ENCODE assay signal across 8 cellular contexts in the genomic region with DNA sequence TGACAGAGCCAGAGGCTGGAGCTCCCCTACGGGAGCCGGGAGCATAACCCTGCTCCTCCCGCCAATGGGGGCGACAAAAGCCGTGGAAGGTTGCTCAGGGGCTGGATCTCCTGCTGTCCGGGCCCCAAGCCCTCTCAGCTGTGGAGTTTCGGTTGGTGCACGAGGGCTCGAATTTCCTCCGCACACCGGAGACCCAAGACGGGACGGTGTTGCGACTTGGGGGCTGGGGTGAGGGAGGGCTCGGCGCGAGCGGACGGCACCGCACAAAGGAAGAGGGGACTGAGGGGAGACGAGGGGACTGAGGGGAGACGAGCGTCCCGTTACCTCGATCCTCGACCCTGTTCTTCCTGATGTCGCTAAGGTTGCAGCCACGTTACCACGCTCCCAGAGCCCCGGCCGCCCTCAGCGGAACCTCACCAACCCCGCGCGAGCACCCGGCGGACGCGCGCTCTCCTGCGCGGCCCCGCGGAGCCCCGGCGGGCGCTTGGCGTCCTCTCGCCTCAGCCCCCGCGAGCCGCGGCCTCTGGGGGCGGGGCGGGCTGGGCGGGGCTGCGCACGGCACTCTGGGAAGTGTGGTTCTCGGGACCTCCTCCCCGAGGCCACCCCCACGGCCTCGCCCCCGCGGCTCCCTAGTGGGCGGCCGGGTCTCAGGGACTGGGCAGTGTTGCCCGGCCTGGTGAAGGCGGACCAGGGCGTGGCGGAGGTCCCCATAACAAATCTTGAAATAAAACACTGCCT. TPM values are rescaled to one million over a fixed set of nuclear protein-coding genes. Genes with fewer than 3 reads are reported as not detected.
DNase-seq lines count a peak whose midpoint lies in the region; ATAC-seq and TF ChIP-seq lines count a peak whose summit lies in the region.

A gene (minus strand): TSS at position 525 of the 738 bp plus-strand sequence. CDS start 25,079 bp downstream, outside the sequence.

- no peaks in the 10 kb centered on the region for H3K27me3 ChIP-seq in lung (ENCODE audit: control insufficient read depth, insufficient read depth)

- H3K4me3 ChIP-seq in lung: peak within 1 kb of the TSS; percentile 96

- H3K9me3 ChIP-seq in lung (ENCODE audit: control insufficient read depth in 2 of 2, insufficient read depth in 1 of 2, low read length in 1 of 2): no peaks in the 10 kb centered on the region

- H3K36me3 ChIP-seq in lung (ENCODE audit: control insufficient read depth in 2 of 2, insufficient read depth in 2 of 2, low read length in 2 of 2): no peaks in the 10 kb centered on the region

- 0% methylated on average over 34 to 70 of the region's 70 CpGs for WGBS in lung, 2 donors

- H3K36me3 Mint-ChIP-seq in activated CD8-positive, alpha-beta T cell treated with anti-CD3 and anti-CD28 coated beads, Interleukin-2, amount 10 ng/mL, durations not matched to agents 7 days and 5 days (ENCODE audit: low read depth): peaks cover 4% of the 10 kb centered on the region

- POLR2A ChIA-PET in activated CD8-positive, alpha-beta T cell treated with anti-CD3 and anti-CD28 coated beads, Interleukin-2, amount 10 ng/mL, durations not matched to agents 7 days and 5 days (lab: Charles Lee): interaction anchor here (0.7 to 1.4 kb wide), 9 partner anchors 8 to 214 kb away, joined by 3 to 8 read pairs (median 3); no protein-coding TSS in a partner anchor

- peak; percentile 93 for ATAC-seq in GM19328 (IDR thresholded peaks at IDR 0.05; ENCODE audit: unreplicated experiment)
- peak; percentile 86 for ATAC-seq in HG03469 (IDR thresholded peaks at IDR 0.05; ENCODE audit: unreplicated experiment)
- peak; percentile 93 for ATAC-seq in activated CD8-positive, alpha-beta T cell treated with anti-CD3 and anti-CD28 coated beads, Interleukin-2, amount 10 ng/mL, durations not matched to agents 7 days and 5 days
- peak; percentile 99 for ATAC-seq in lung (ENCODE audit: insufficient read depth, low FRiP score)

- H3K4me1 Mint-ChIP-seq in activated CD8-positive, alpha-beta T cell treated with anti-CD3 and anti-CD28 coated beads, Interleukin-2, amount 10 ng/mL, durations not matched to agents 7 days and 5 days (ENCODE audit: low read depth): peaks cover 14% of the 10 kb centered on the region

- H3K9me3 Mint-ChIP-seq in activated CD8-positive, alpha-beta T cell treated with anti-CD3 and anti-CD28 coated beads, Interleukin-2, amount 10 ng/mL, durations not matched to agents 7 days and 5 days (ENCODE audit: insufficient read depth): no peaks in the 10 kb centered on the region

- H3K4me1 ChIP-seq in lung (ENCODE audit: control insufficient read depth in 2 of 2, insufficient read depth in 2 of 2, low read length in 2 of 2): peaks cover 0 to 2% of the 10 kb centered on the region in 2 donors

- DNase-seq in CD1c-positive myeloid dendritic cell (ENCODE audit: extremely low spot score): peak; percentile 97
- DNase-seq in NCI-H748 treated with DMSO at 0.1 percent for 48 hours (lab: John Stamatoyannopoulos, UW): peak; percentile 19
- peak; percentile 88 for DNase-seq in activated CD8-positive, alpha-beta T cell treated with anti-CD3 and anti-CD28 coated beads, Interleukin-2, amount 10 ng/mL, durations not matched to agents 7 days and 5 days
- peak; percentile 92 for DNase-seq in ecto neural progenitor cell (ENCODE audit: low spot score)
- peak; percentile 87 for DNase-seq in lung (ENCODE audit: low spot score)
- DNase-seq in stimulated activated CD4-positive, alpha-beta T cell treated with anti-CD3 and anti-CD28 coated beads, TNF-alpha, amount 100 ng/mL, for 48 hours (ENCODE audit: low read depth in 3 of 3): peak; percentile 57 to 77 (median 75)

- peak within 1 kb of the TSS; percentile 88 to 99 for H3K27ac ChIP-seq in lung (ENCODE audit: low read depth in 1 of 2, low read length in 1 of 2)

- H3K4me3 Mint-ChIP-seq in activated CD8-positive, alpha-beta T cell treated with anti-CD3 and anti-CD28 coated beads, Interleukin-2, amount 10 ng/mL, durations not matched to agents 7 days and 5 days: peak within 1 kb of the TSS; percentile 94

- peak within 1 kb of the TSS; percentile 95 for H3K27ac Mint-ChIP-seq in activated CD8-positive, alpha-beta T cell treated with anti-CD3 and anti-CD28 coated beads, Interleukin-2, amount 10 ng/mL, durations not matched to agents 7 days and 5 days

- TF ChIP-seq CTCF in lung (IDR thresholded peaks at IDR 0.05; ENCODE audit: control extremely low read depth, extremely low read depth): no peak

- H3K27me3 Mint-ChIP-seq in activated CD8-positive, alpha-beta T cell treated with anti-CD3 and anti-CD28 coated beads, Interleukin-2, amount 10 ng/mL, durations not matched to agents 7 days and 5 days (ENCODE audit: low read depth): peaks cover 9% of the 10 kb centered on the region

- CTCF ChIA-PET in activated CD8-positive, alpha-beta T cell treated with anti-CD3 and anti-CD28 coated beads, Interleukin-2, amount 10 ng/mL, durations not matched to agents 7 days and 5 days (lab: Charles Lee): interaction anchor here (0.7 to 4.9 kb wide), 10 partner anchors 10 to 298 kb away, joined by 3 to 26 read pairs (median 4); a partner anchor contains a TSS

RNA-seq across cellular contexts. Expression of the gene that starts here (rescaled TPM):
- 10 to 100 TPM; 13.4 to 15.8 TPM for total RNA-seq in activated CD8-positive, alpha-beta T cell treated with anti-CD3 and anti-CD28 coated beads, Interleukin-2, amount 10 ng/mL, durations not matched to agents 7 days and 5 days
- 10 to 100 TPM; 12.4 to 23.1 TPM for total RNA-seq in lung
- 1 to 10 TPM; 3.3 to 7.4 TPM for polyA plus RNA-seq in lung

Comparison
In these comparisons a context has a peak if more than half of its experiments do, and no peak if none do; other contexts are left out.
1. Peak in every context shown above with its lines: DNase-seq, ATAC-seq, H3K4me3 ChIP-seq and H3K27ac ChIP-seq.
2. DNase-seq: peak in every context shown above with its lines; median percentile 97 in CD1c-positive myeloid dendritic cell; 92 in ecto neural progenitor cell; 88 in activated CD8-positive, alpha-beta T cell treated with anti-CD3 and anti-CD28 coated beads, Interleukin-2, amount 10 ng/mL, durations not matched to agents 7 days and 5 days; 87 in lung; 75 in stimulated activated CD4-positive, alpha-beta T cell treated with anti-CD3 and anti-CD28 coated beads, TNF-alpha, amount 100 ng/mL, for 48 hours; 19 in NCI-H748 treated with DMSO at 0.1 percent for 48 hours.